20 cellular contexts compared by ENCODE assay signal in genomic region chr7:80869821-80870751, GRCh38. TPM values are rescaled to one million over a fixed set of nuclear protein-coding genes. Genes with fewer than 3 reads are reported as not detected.
DNase-seq lines count a peak whose midpoint lies in the region; ATAC-seq and TF ChIP-seq lines count a peak whose summit lies in the region.
"Had no signal": no experiment of that assay in that cellular context is flagged by ENCODE, and none has a peak within 500 bp of the region (broad histone marks: within the 10 kb centered on the region; RNA-seq: fewer than 3 reads in every experiment).

No MANE protein-coding gene starts in this region.

- no peaks in the 10 kb centered on the region for H3K9me3 Mint-ChIP-seq in brain
- H3K9me3 Mint-ChIP-seq in activated CD4-positive, alpha-beta memory T cell treated with anti-CD3 and anti-CD28 coated beads, Interleukin-2, amount 10 ng/mL, durations not matched to agents 7 days and 5 days = peaks cover 3% of the 10 kb centered on the region
- H3K9me3 Mint-ChIP-seq: activated T-helper 1 cell treated with anti-CD3 and anti-CD28 coated beads, Interleukin-12 subunit alpha, Interleukin-12 subunit beta, Interleukin-2, Interleukin-4 antibody, amounts not matched to agents 30 ng/mL and 10 ng/mL and 1 ng/mL, durations not matched to agents 14 hours and 24 hours and 36 hours; CD8-positive, alpha-beta T cell had no signal

- H3K27me3 ChIP-seq in right cardiac atrium (ENCODE audit: control insufficient read depth, insufficient read depth) (no peaks in the 10 kb centered on the region), muscle layer of duodenum (ENCODE audit: low read depth, low read length) (no peaks in the 10 kb centered on the region), adrenal gland (no peaks in the 10 kb centered on the region)
- H3K27me3 ChIP-seq: gastrocnemius medialis, tibial nerve had no signal

- CTCF ChIA-PET in activated CD4-positive, alpha-beta memory T cell treated with anti-CD3 and anti-CD28 coated beads, Interleukin-2, amount 10 ng/mL, durations not matched to agents 7 days and 5 days (lab: Charles Lee) = no interaction called here

- no peak for TF ChIP-seq POLR2A in adrenal gland (IDR thresholded peaks at IDR 0.05)

- no peak for TF ChIP-seq CTCF in brain (conservative IDR thresholded peaks at IDR 0.05)
- no peak for TF ChIP-seq CTCF in adrenal gland (IDR thresholded peaks at IDR 0.05)

- peaks cover 1% of the 10 kb centered on the region for H3K4me1 ChIP-seq in right cardiac atrium (ENCODE audit: control insufficient read depth, insufficient read depth, low read length)
- peaks cover 0 to 15% of the 10 kb centered on the region in 2 donors for H3K4me1 ChIP-seq in muscle layer of duodenum (ENCODE audit: control insufficient read depth in 1 of 2, insufficient read depth in 2 of 2, low read length in 2 of 2)
- H3K4me1 ChIP-seq in adrenal gland (replicated peaks in 1 of 2) = no peaks in the 10 kb centered on the region

- DNase-seq in left ventricle myocardium superior (no peak), right cardiac atrium (no peak), NCI-H1694 (lab: John Stamatoyannopoulos, UW) (no peak), NCI-H1930 (lab: John Stamatoyannopoulos, UW) (no peak), adrenal gland (no peak)
- no peak for DNase-seq in activated CD4-positive, alpha-beta memory T cell treated with anti-CD3 and anti-CD28 coated beads, Interleukin-2, amount 10 ng/mL, durations not matched to agents 7 days and 5 days
- DNase-seq: CD8-positive, alpha-beta T cell; gastrocnemius medialis; GDM1; natural killer cell; NCI-H1048; NCI-H345; stimulated activated CD4-positive, alpha-beta T cell treated with anti-CD3 and anti-CD28 coated beads, Interleukin-4, amount 100 ng/mL, for 1 hour; stimulated activated CD8-positive, alpha-beta memory T cell treated with anti-CD3 and anti-CD28 coated beads, Interleukin-4, amount 100 ng/mL, for 48 hours; WERI-Rb-1 had no signal

- H3K9me3 ChIP-seq in right cardiac atrium (ENCODE audit: control insufficient read depth, low read length) = no peaks in the 10 kb centered on the region
- H3K9me3 ChIP-seq in muscle layer of duodenum (ENCODE audit: control insufficient read depth in 1 of 2, low read length in 2 of 2) = no peaks in the 10 kb centered on the region
- no peaks in the 10 kb centered on the region for H3K9me3 ChIP-seq in adrenal gland (replicated peaks in 1 of 3)
- H3K9me3 ChIP-seq: gastrocnemius medialis, HAP-1, tibial nerve had no signal

- intact Hi-C loops in left ventricle myocardium superior (cut with micrococcal nuclease) (no loop called here), right cardiac atrium (cut with DNase I) (no loop called here), adrenal gland (cut with DNase I) (no loop called here)

- H3K36me3 ChIP-seq in muscle layer of duodenum (ENCODE audit: control insufficient read depth in 1 of 2, insufficient read depth in 2 of 2, low read length in 2 of 2) = no peaks in the 10 kb centered on the region
- H3K36me3 ChIP-seq in adrenal gland (replicated peaks in 1 of 2) = no peaks in the 10 kb centered on the region
- H3K36me3 ChIP-seq: gastrocnemius medialis, HAP-1, tibial nerve, WERI-Rb-1 had no signal

- POLR2A ChIA-PET in activated CD4-positive, alpha-beta memory T cell treated with anti-CD3 and anti-CD28 coated beads, Interleukin-2, amount 10 ng/mL, durations not matched to agents 7 days and 5 days (lab: Charles Lee) = no interaction called here

- H3K4me1 Mint-ChIP-seq in brain = peaks cover 31% of the 10 kb centered on the region
- no peaks in the 10 kb centered on the region for H3K4me1 Mint-ChIP-seq in activated CD4-positive, alpha-beta memory T cell treated with anti-CD3 and anti-CD28 coated beads, Interleukin-2, amount 10 ng/mL, durations not matched to agents 7 days and 5 days

- H3K4me3 ChIP-seq in right cardiac atrium (ENCODE audit: low read length) (no peak overlapping the region), muscle layer of duodenum (ENCODE audit: low read depth in 1 of 2, low read length in 2 of 2) (no peak overlapping the region), adrenal gland (no peak overlapping the region)
- H3K4me3 ChIP-seq: gastrocnemius medialis, HAP-1, tibial nerve had no signal

- WGBS in right cardiac atrium = 93% methylated on average over 6 of the region's 6 CpGs
- 86 to 92% (median 87%) methylated on average over 6 of the region's 6 CpGs for WGBS in adrenal gland, 4 donors

- H3K27ac Mint-ChIP-seq in brain = peak overlapping the region in 4 of 5 experiments; percentile 2 to 86 (median 76)
- no peak overlapping the region for H3K27ac Mint-ChIP-seq in activated CD4-positive, alpha-beta memory T cell treated with anti-CD3 and anti-CD28 coated beads, Interleukin-2, amount 10 ng/mL, durations not matched to agents 7 days and 5 days
- H3K27ac Mint-ChIP-seq: activated T-helper 1 cell treated with anti-CD3 and anti-CD28 coated beads, Interleukin-12 subunit alpha, Interleukin-12 subunit beta, Interleukin-2, Interleukin-4 antibody, amounts not matched to agents 30 ng/mL and 10 ng/mL and 1 ng/mL, durations not matched to agents 14 hours and 24 hours and 36 hours; CD8-positive, alpha-beta T cell; natural killer cell had no signal

- ATAC-seq in left ventricle myocardium superior (peak; percentile 30), right cardiac atrium (no peak)
- ATAC-seq: CD8-positive, alpha-beta T cell; gastrocnemius medialis; natural killer cell had no signal

- H3K4me3 Mint-ChIP-seq in brain = peak overlapping the region in 3 of 5 experiments; percentile 3 to 77 (median 63)
- H3K4me3 Mint-ChIP-seq in activated CD4-positive, alpha-beta memory T cell treated with anti-CD3 and anti-CD28 coated beads, Interleukin-2, amount 10 ng/mL, durations not matched to agents 7 days and 5 days = no peak overlapping the region
- H3K4me3 Mint-ChIP-seq: activated T-helper 1 cell treated with anti-CD3 and anti-CD28 coated beads, Interleukin-12 subunit alpha, Interleukin-12 subunit beta, Interleukin-2, Interleukin-4 antibody, amounts not matched to agents 30 ng/mL and 10 ng/mL and 1 ng/mL, durations not matched to agents 14 hours and 24 hours and 36 hours; CD8-positive, alpha-beta T cell; natural killer cell had no signal

- H3K36me3 Mint-ChIP-seq in brain = no peaks in the 10 kb centered on the region
- no peaks in the 10 kb centered on the region for H3K36me3 Mint-ChIP-seq in activated CD4-positive, alpha-beta memory T cell treated with anti-CD3 and anti-CD28 coated beads, Interleukin-2, amount 10 ng/mL, durations not matched to agents 7 days and 5 days (ENCODE audit: low read depth)
- H3K36me3 Mint-ChIP-seq: CD8-positive, alpha-beta T cell; natural killer cell had no signal

- H3K27ac ChIP-seq in right cardiac atrium (ENCODE audit: low read length) (no peak overlapping the region), muscle layer of duodenum (ENCODE audit: low read length) (peak overlapping the region; percentile 52), adrenal gland (no peak overlapping the region)
- H3K27ac ChIP-seq: WERI-Rb-1 had no signal

- no peaks in the 10 kb centered on the region for H3K27me3 Mint-ChIP-seq in brain
- no peaks in the 10 kb centered on the region for H3K27me3 Mint-ChIP-seq in activated CD4-positive, alpha-beta memory T cell treated with anti-CD3 and anti-CD28 coated beads, Interleukin-2, amount 10 ng/mL, durations not matched to agents 7 days and 5 days

RNA-seq across cellular contexts. Expression of gene SEMA3C, which starts 48.8 kb away (rescaled TPM):
- total RNA-seq in left ventricle myocardium superior (71.7 TPM), right cardiac atrium (10 to 100 TPM; 32.9 to 42.3 (median 41.0) TPM), adrenal gland (10 to 100 TPM in 4 of 8 donors, 1 to 10 TPM in 4; 4.5 to 20.5 (median 8.4) TPM)
- polyA plus RNA-seq in right cardiac atrium (10.1 TPM), brain (ENCODE audit: insufficient read depth, low read depth, low replicate concordance) (3.3 TPM), adrenal gland (1 to 10 TPM; 2.4 to 2.9 (median 2.6) TPM)
- not detected for total RNA-seq in activated CD4-positive, alpha-beta memory T cell treated with anti-CD3 and anti-CD28 coated beads, Interleukin-2, amount 10 ng/mL, durations not matched to agents 7 days and 5 days
- total RNA-seq: activated T-helper 1 cell treated with anti-CD3 and anti-CD28 coated beads, Interleukin-12 subunit alpha, Interleukin-12 subunit beta, Interleukin-2, Interleukin-4 antibody, amounts not matched to agents 30 ng/mL and 10 ng/mL and 1 ng/mL, durations not matched to agents 14 hours and 24 hours and 36 hours; CD8-positive, alpha-beta T cell had no signal

Comparison
In these comparisons a context has a peak if more than half of its experiments do, and no peak if none do; other contexts are left out.
1. RNA of gene SEMA3C, which starts 48.8 kb away (total RNA-seq): 71.7 TPM in left ventricle myocardium superior (single experiment), 32.9 to 42.3 TPM in right cardiac atrium and 4.5 to 20.5 TPM in adrenal gland; not detected in activated CD4-positive, alpha-beta memory T cell treated with anti-CD3 and anti-CD28 coated beads, Interleukin-2, amount 10 ng/mL, durations not matched to agents 7 days and 5 days; every median in the first group is over 4 times any median in the second.